Comparison of ENCODE assay signal across 8 cellular contexts in the genomic region with DNA sequence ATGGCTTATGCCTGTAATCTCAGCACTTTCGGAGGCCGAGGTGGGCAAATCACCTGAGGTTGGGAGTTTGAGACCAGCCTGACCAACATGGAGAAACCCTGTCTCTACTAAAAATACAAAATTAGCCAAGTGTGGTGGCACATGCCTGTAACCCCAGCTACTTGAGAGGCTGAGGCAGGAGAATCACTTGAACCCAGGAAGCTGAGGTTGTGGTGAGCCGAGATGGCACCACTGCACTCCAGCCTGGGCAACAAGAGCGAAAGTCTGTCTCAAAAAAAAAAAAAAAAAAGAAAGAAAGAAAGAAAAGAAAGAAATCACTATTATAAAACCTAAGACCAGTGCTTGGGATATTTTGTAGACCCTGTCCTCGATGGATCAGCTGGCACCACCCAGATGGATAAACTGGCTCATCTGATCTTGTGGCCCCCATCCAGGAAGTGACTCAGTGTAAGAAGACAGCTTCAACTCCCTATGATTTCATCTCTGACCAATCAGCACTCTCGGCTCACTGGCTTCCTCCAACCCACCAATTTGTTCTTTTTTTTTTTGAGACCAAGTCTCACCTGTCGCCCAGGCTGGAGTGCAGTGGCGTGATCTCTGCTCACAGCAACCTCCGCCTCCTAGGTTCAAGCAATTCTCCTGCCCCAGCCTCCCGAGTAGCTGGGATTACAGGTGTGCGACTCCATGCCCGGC. TPM values are rescaled to one million over a fixed set of nuclear protein-coding genes. Genes with fewer than 3 reads are reported as not detected.
DNase-seq lines count a peak whose midpoint lies in the region; ATAC-seq, FAIRE-seq and TF ChIP-seq lines count a peak whose summit lies in the region.
"Not testable (repeated sequence)": the region's sequence is repeated elsewhere in the genome, so short reads cannot be mapped to it uniquely, and the experiment has no call there.

No MANE protein-coding gene starts in this region.

- peaks cover 24% of the 10 kb centered on the region for H3K4me1 Mint-ChIP-seq in activated CD4-positive, alpha-beta memory T cell treated with anti-CD3 and anti-CD28 coated beads for 36 hours (ENCODE audit: low read depth)

- not testable (repeated sequence) for H3K9ac ChIP-seq in fibroblast of lung (ENCODE audit: insufficient read depth, low read length)

- not testable (repeated sequence) for H3K4me3 Mint-ChIP-seq in activated CD4-positive, alpha-beta memory T cell treated with anti-CD3 and anti-CD28 coated beads for 36 hours

- peak; percentile 96 to 98 for ATAC-seq in activated naive CD4-positive, alpha-beta T cell treated with anti-CD3 and anti-CD28 coated beads, Interleukin-2, amount 50 U/mL, for 72 hours

- H3K27me3 Mint-ChIP-seq in activated CD4-positive, alpha-beta memory T cell treated with anti-CD3 and anti-CD28 coated beads for 36 hours = not testable (repeated sequence)

- not testable (repeated sequence) for H3K4me3 ChIP-seq in fibroblast of lung (replicated peaks in 1 of 4; ENCODE audit: control extremely low read depth in 1 of 4, insufficient read depth in 1 of 4, low read depth in 3 of 4, low read length in 4 of 4)

- not testable (repeated sequence) for H3K4me2 ChIP-seq in fibroblast of lung (ENCODE audit: extremely low read depth, insufficient read depth, low read length)

- intact Hi-C loops in activated CD4-positive, alpha-beta memory T cell treated with anti-CD3 and anti-CD28 coated beads for 36 hours (cut with micrococcal nuclease) = loop anchor here (1.0 kb wide), 2 partner anchors 8 kb away; a partner anchor contains a TSS

- H3K36me3 Mint-ChIP-seq in activated CD4-positive, alpha-beta memory T cell treated with anti-CD3 and anti-CD28 coated beads for 36 hours; activated naive CD4-positive, alpha-beta T cell treated with anti-CD3 and anti-CD28 coated beads, Interleukin-2, amount 50 U/mL, for 72 hours: not testable (repeated sequence)

- not testable (repeated sequence) for H3K27ac ChIP-seq in fibroblast of lung (ENCODE audit: insufficient read depth, low read length)

- not testable (repeated sequence) for H4K20me1 ChIP-seq in fibroblast of lung (ENCODE audit: control insufficient read depth, extremely low read depth, insufficient read depth, low read length)

- CTCF ChIA-PET in activated CD4-positive, alpha-beta memory T cell treated with anti-CD3 and anti-CD28 coated beads for 36 hours (lab: Charles Lee) = interaction anchor here (0.6 to 3.7 kb wide), 3 partner anchors 8 to 107 kb away, joined by 3 to 17 read pairs (median 5); a partner anchor contains a TSS

- not testable (repeated sequence) for H3K4me1 ChIP-seq in fibroblast of lung (ENCODE audit: control insufficient read depth, extremely low read depth, insufficient read depth, low read length)

- POLR2A ChIA-PET in activated CD4-positive, alpha-beta memory T cell treated with anti-CD3 and anti-CD28 coated beads for 36 hours (lab: Charles Lee) = interaction anchor here (0.6 to 2.2 kb wide), 4 partner anchors 9 to 1285 kb away, joined by 3 to 10 read pairs (median 5); no protein-coding TSS in a partner anchor

- H2AFZ ChIP-seq in fibroblast of lung (ENCODE audit: low read length) = not testable (repeated sequence)

- H3K27ac Mint-ChIP-seq in activated CD4-positive, alpha-beta memory T cell treated with anti-CD3 and anti-CD28 coated beads for 36 hours = peak overlapping the region; percentile 79
- peak overlapping the region; percentile 68 to 83 for H3K27ac Mint-ChIP-seq in activated naive CD4-positive, alpha-beta T cell treated with anti-CD3 and anti-CD28 coated beads, Interleukin-2, amount 50 U/mL, for 72 hours

- H3K79me2 ChIP-seq in fibroblast of lung (ENCODE audit: control insufficient read depth, insufficient read depth, low read length) = not testable (repeated sequence)

- not testable (repeated sequence) for DNase-seq in H54 (ENCODE audit: insufficient read length, low spot score)
- DNase-seq in NCI-H2171 treated with DMSO at 0.1 percent for 48 hours (lab: John Stamatoyannopoulos, UW) (peak; percentile 28), SW480 (ENCODE audit: low spot score) (peak; percentile 52), fibroblast of lung (ENCODE audit: low read depth in 2 of 2) (peak; percentile 58 to 77), renal cortical epithelial cell (ENCODE audit: low read depth) (peak; percentile 37)
- peak; percentile 80 for DNase-seq in activated CD4-positive, alpha-beta memory T cell treated with anti-CD3 and anti-CD28 coated beads for 36 hours
- DNase-seq in activated naive CD4-positive, alpha-beta T cell treated with anti-CD3 and anti-CD28 coated beads, Interleukin-2, amount 50 U/mL, for 72 hours (ENCODE audit: low spot score in 2 of 2) = peak; percentile 55 to 70
- peak; percentile 49 for DNase-seq in stimulated activated naive CD4-positive, alpha-beta T cell treated with Interleukin-2 at 50 U/mL for 16 hours (lab: John Stamatoyannopoulos, UW)

- not testable (repeated sequence) for TF ChIP-seq CTCF in fibroblast of lung (conservative IDR thresholded peaks at IDR 0.05 in 1 of 2, IDR thresholded peaks at IDR 0.05 in 1 of 2; ENCODE audit: low read depth in 1 of 2, low read length in 2 of 2)

- not testable (repeated sequence) for H3K9me3 Mint-ChIP-seq in activated CD4-positive, alpha-beta memory T cell treated with anti-CD3 and anti-CD28 coated beads for 36 hours; activated naive CD4-positive, alpha-beta T cell treated with anti-CD3 and anti-CD28 coated beads, Interleukin-2, amount 50 U/mL, for 72 hours

- peak; percentile 83 for FAIRE-seq in H54 (lab: Jason Lieb, UNC)

- not testable (repeated sequence) for TF ChIP-seq POLR2A in H54 (IDR thresholded peaks at IDR 0.05; ENCODE audit: low read depth, low read length)

- H3K27me3 ChIP-seq in fibroblast of lung (ENCODE audit: control insufficient read depth, insufficient read depth, low read length) = not testable (repeated sequence)

- H3K9me3 ChIP-seq in fibroblast of lung (ENCODE audit: control insufficient read depth, insufficient read depth, low read depth, low read length) = not testable (repeated sequence)

- not testable (repeated sequence) for H3K36me3 ChIP-seq in fibroblast of lung (ENCODE audit: control insufficient read depth, insufficient read depth, low read length)

RNA-seq across cellular contexts. Expression of a gene that starts 8.0 kb away (rescaled TPM):
- total RNA-seq in activated CD4-positive, alpha-beta memory T cell treated with anti-CD3 and anti-CD28 coated beads for 36 hours = 100 to 1,000 TPM; 143 to 152 TPM
- 100 to 1,000 TPM; 116 to 122 TPM for total RNA-seq in activated naive CD4-positive, alpha-beta T cell treated with anti-CD3 and anti-CD28 coated beads, Interleukin-2, amount 50 U/mL, for 72 hours
- 20.5 and 20.6 TPM in 2 replicates for total RNA-seq in fibroblast of lung
- 93.3 and 99.9 TPM in 2 replicates for polyA plus RNA-seq in fibroblast of lung
- 58.0 and 67.5 TPM in 2 replicates for polyA plus RNA-seq in fibroblast of lung (2012)
- polyA minus RNA-seq in fibroblast of lung (ENCODE audit: low replicate concordance) = 17.5 and 19.2 TPM in 2 replicates
- 60.8 and 74.8 TPM in 2 replicates for total RNA-seq in renal cortical epithelial cell

RNA-seq across cellular contexts. Expression of a gene that starts 8.2 kb away (rescaled TPM):
- total RNA-seq in activated CD4-positive, alpha-beta memory T cell treated with anti-CD3 and anti-CD28 coated beads for 36 hours = 10 to 100 TPM; 20.5 to 23.6 TPM
- 10 to 100 TPM; 23.5 to 25.1 TPM for total RNA-seq in activated naive CD4-positive, alpha-beta T cell treated with anti-CD3 and anti-CD28 coated beads, Interleukin-2, amount 50 U/mL, for 72 hours
- 21.5 and 28.2 TPM in 2 replicates for total RNA-seq in fibroblast of lung
- polyA plus RNA-seq in fibroblast of lung = 18.0 and 22.7 TPM in 2 replicates
- polyA plus RNA-seq in fibroblast of lung (2012) = 13.5 and 16.9 TPM in 2 replicates
- polyA minus RNA-seq in fibroblast of lung (ENCODE audit: low replicate concordance) = 15.6 and 16.6 TPM in 2 replicates
- total RNA-seq in renal cortical epithelial cell = 50.5 and 55.8 TPM in 2 replicates

RNA-seq across cellular contexts. Expression of a gene that starts 56.4 kb away (rescaled TPM):
- total RNA-seq in activated CD4-positive, alpha-beta memory T cell treated with anti-CD3 and anti-CD28 coated beads for 36 hours = 1 to 10 TPM; 1.6 to 2.5 TPM
- total RNA-seq in activated naive CD4-positive, alpha-beta T cell treated with anti-CD3 and anti-CD28 coated beads, Interleukin-2, amount 50 U/mL, for 72 hours = 1 to 10 TPM; 1.7 to 3.3 TPM
- total RNA-seq in fibroblast of lung (3.6 TPM in 2 replicates), renal cortical epithelial cell (5.4 and 6.0 TPM in 2 replicates)
- 3.3 and 3.5 TPM in 2 replicates for polyA plus RNA-seq in fibroblast of lung
- 2.5 and 2.8 TPM in 2 replicates for polyA plus RNA-seq in fibroblast of lung (2012)
- 2.6 and 5.5 TPM in 2 replicates for polyA minus RNA-seq in fibroblast of lung (ENCODE audit: low replicate concordance)
